In genomic region chr3:42730294-42730693, GRCh38 we compare ENCODE assay signal across 14 cellular contexts. TPM values are rescaled to one million over a fixed set of nuclear protein-coding genes. Genes with fewer than 3 reads are reported as not detected.
"Had no signal": no experiment of that assay in that cellular context is flagged by ENCODE, and none has a peak within 500 bp of the region (broad histone marks: within the 10 kb centered on the region; RNA-seq: fewer than 3 reads in every experiment).

No MANE protein-coding gene starts in this region.

- ATAC-seq: activated CD8-positive, alpha-beta T cell treated with anti-CD3 and anti-CD28 coated beads for 36 hours; left lung had no signal

- H3K27me3 ChIP-seq: left lung, pancreas, suprapubic skin had no signal

- H3K36me3 Mint-ChIP-seq: activated naive CD4-positive, alpha-beta T cell treated with anti-CD3 and anti-CD28 coated beads, Interleukin-2, amount 10 ng/mL, durations not matched to agents 7 days and 5 days; immature natural killer cell had no signal

- H3K36me3 ChIP-seq: left lung, pancreas, suprapubic skin had no signal

- H3K4me1 Mint-ChIP-seq: activated naive CD4-positive, alpha-beta T cell treated with anti-CD3 and anti-CD28 coated beads, Interleukin-2, amount 10 ng/mL, durations not matched to agents 7 days and 5 days; central memory CD8-positive, alpha-beta T cell; immature natural killer cell had no signal

- H3K4me3 Mint-ChIP-seq: activated CD8-positive, alpha-beta T cell treated with anti-CD3 and anti-CD28 coated beads for 36 hours; activated naive CD4-positive, alpha-beta T cell treated with anti-CD3 and anti-CD28 coated beads, Interleukin-2, amount 10 ng/mL, durations not matched to agents 7 days and 5 days; activated T-helper 1 cell treated with anti-CD3 and anti-CD28 coated beads, Interleukin-12 subunit alpha, Interleukin-12 subunit beta, Interleukin-2, Interleukin-4 antibody, amounts not matched to agents 30 ng/mL and 10 ng/mL and 1 ng/mL, durations not matched to agents 14 hours and 24 hours and 36 hours; central memory CD8-positive, alpha-beta T cell; immature natural killer cell; T-helper 1 cell treated with Interleukin-12 subunit alpha and Interleukin-12 subunit beta and Interleukin-4 antibody, amounts not matched to agents 30 μg/mL and 1 μg/mL, for 36 hours had no signal

- H3K4me3 ChIP-seq: left lung, pancreas, suprapubic skin had no signal

- H3K27ac Mint-ChIP-seq: activated CD8-positive, alpha-beta T cell treated with anti-CD3 and anti-CD28 coated beads for 36 hours; activated naive CD4-positive, alpha-beta T cell treated with anti-CD3 and anti-CD28 coated beads, Interleukin-2, amount 10 ng/mL, durations not matched to agents 7 days and 5 days; activated T-helper 1 cell treated with anti-CD3 and anti-CD28 coated beads, Interleukin-12 subunit alpha, Interleukin-12 subunit beta, Interleukin-2, Interleukin-4 antibody, amounts not matched to agents 30 ng/mL and 10 ng/mL and 1 ng/mL, durations not matched to agents 14 hours and 24 hours and 36 hours; immature natural killer cell; T-helper 1 cell treated with Interleukin-12 subunit alpha and Interleukin-12 subunit beta and Interleukin-4 antibody, amounts not matched to agents 30 μg/mL and 1 μg/mL, for 36 hours had no signal

- H3K4me1 ChIP-seq: left lung, pancreas had no signal

- H3K9me3 Mint-ChIP-seq: activated CD8-positive, alpha-beta T cell treated with anti-CD3 and anti-CD28 coated beads for 36 hours; activated naive CD4-positive, alpha-beta T cell treated with anti-CD3 and anti-CD28 coated beads, Interleukin-2, amount 10 ng/mL, durations not matched to agents 7 days and 5 days; activated T-helper 1 cell treated with anti-CD3 and anti-CD28 coated beads, Interleukin-12 subunit alpha, Interleukin-12 subunit beta, Interleukin-2, Interleukin-4 antibody, amounts not matched to agents 30 ng/mL and 10 ng/mL and 1 ng/mL, durations not matched to agents 14 hours and 24 hours and 36 hours; central memory CD8-positive, alpha-beta T cell; T-helper 1 cell treated with Interleukin-12 subunit alpha and Interleukin-12 subunit beta and Interleukin-4 antibody, amounts not matched to agents 30 μg/mL and 1 μg/mL, for 36 hours had no signal

- DNase-seq: activated CD4-positive, alpha-beta T cell treated with anti-CD3 and anti-CD28 coated beads for 4 hours; activated CD8-positive, alpha-beta T cell treated with anti-CD3 and anti-CD28 coated beads for 36 hours; activated naive CD4-positive, alpha-beta T cell treated with anti-CD3 and anti-CD28 coated beads, Interleukin-2, amount 10 ng/mL, durations not matched to agents 7 days and 5 days; dermis blood vessel endothelial cell; immature natural killer cell; mesendoderm; pancreas; stimulated activated naive CD4-positive, alpha-beta T cell treated with Interleukin-2 at 50 U/mL for 16 hours had no signal

- FAIRE-seq: pancreas had no signal

- H3K27ac ChIP-seq: left lung, pancreas, suprapubic skin had no signal

- H3K9me3 ChIP-seq: left lung, pancreas, suprapubic skin had no signal

RNA-seq across cellular contexts. Expression of gene HHATL, which starts 27.7 kb away (rescaled TPM):
- total RNA-seq: activated CD8-positive, alpha-beta T cell treated with anti-CD3 and anti-CD28 coated beads for 36 hours; activated T-helper 1 cell treated with anti-CD3 and anti-CD28 coated beads, Interleukin-12 subunit alpha, Interleukin-12 subunit beta, Interleukin-2, Interleukin-4 antibody, amounts not matched to agents 30 ng/mL and 10 ng/mL and 1 ng/mL, durations not matched to agents 14 hours and 24 hours and 36 hours; dermis blood vessel endothelial cell had no signal
- polyA plus RNA-seq: immature natural killer cell, neural cell had no signal

RNA-seq across cellular contexts. Expression of gene CCDC13, which starts 42.8 kb away (rescaled TPM):
- total RNA-seq: activated T-helper 1 cell treated with anti-CD3 and anti-CD28 coated beads, Interleukin-12 subunit alpha, Interleukin-12 subunit beta, Interleukin-2, Interleukin-4 antibody, amounts not matched to agents 30 ng/mL and 10 ng/mL and 1 ng/mL, durations not matched to agents 14 hours and 24 hours and 36 hours had no signal

RNA-seq across cellular contexts. Expression of gene KLHL40, which starts 45.0 kb away (rescaled TPM):
- total RNA-seq: activated CD8-positive, alpha-beta T cell treated with anti-CD3 and anti-CD28 coated beads for 36 hours; activated T-helper 1 cell treated with anti-CD3 and anti-CD28 coated beads, Interleukin-12 subunit alpha, Interleukin-12 subunit beta, Interleukin-2, Interleukin-4 antibody, amounts not matched to agents 30 ng/mL and 10 ng/mL and 1 ng/mL, durations not matched to agents 14 hours and 24 hours and 36 hours; left lung; pancreas; suprapubic skin had no signal
- polyA plus RNA-seq: immature natural killer cell, neural cell had no signal
